ENCODE assay signal across 8 cellular contexts in the genomic region with DNA sequence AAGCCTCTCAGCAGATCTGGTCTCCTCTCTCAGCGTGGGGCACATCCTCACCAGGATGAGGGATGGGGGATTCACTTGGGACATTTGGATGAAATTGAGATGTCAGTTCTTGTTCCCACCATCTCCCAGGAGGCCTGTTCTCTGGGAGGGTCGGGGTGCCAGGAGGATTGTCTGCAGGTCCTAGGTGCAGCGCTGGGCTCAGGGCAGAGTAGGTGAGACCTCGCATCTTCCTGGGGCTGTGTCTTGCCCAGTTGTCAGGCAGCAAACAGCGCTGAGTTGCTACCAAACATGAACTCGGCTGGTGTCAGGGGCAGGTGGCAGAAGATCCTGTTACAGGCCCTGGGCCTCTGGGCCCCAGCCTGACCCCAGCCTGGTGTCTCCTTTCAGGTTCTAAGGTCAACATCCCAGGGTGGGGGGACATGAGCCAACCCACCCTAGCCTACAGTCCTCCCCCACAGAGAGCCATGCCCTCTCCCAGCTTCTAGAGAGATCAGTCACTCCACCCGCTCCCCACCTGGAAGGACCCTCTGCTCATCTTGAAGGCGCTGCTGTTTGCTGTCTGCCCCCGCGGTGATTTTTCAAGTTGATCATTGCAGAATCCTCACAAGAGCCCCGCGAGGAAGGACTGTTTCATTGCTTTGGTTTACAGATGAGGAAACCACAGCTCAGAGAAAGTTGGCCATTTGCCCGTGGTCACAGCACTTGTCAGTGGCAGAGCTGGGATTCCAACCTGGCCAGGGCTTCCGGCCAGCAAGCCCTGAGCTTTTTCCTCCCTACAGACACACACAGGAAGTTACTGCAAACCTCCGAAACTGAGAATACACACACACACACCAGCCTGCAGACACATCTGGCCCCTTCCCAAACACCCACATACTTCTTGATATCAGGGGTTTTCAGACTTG.
DNase-seq lines count a peak whose midpoint lies in the region; ATAC-seq and TF ChIP-seq lines count a peak whose summit lies in the region.

No MANE protein-coding gene starts in this region.

- H3K36me3 ChIP-seq in OCI-LY1 (ENCODE audit: insufficient read depth, low read length): peaks cover 44% of the 10 kb centered on the region; the same call in 1 of the 2 replicates

- H3K9ac ChIP-seq in OCI-LY1 (ENCODE audit: low read length): no peak overlapping the region

- peak; percentile 77 for DNase-seq in SIG-M5 treated with dmso at 0.1 percent for 504 hours (lab: John Stamatoyannopoulos, UW; ENCODE audit: unreplicated experiment)
- DNase-seq in SIG-M5 (lab: John Stamatoyannopoulos, UW): no peak
- peak; percentile 78 for DNase-seq in amniotic epithelial cell (ENCODE audit: low read depth)
- peak; percentile 96 for DNase-seq in iris pigment epithelial cell (ENCODE audit: low read depth)
- DNase-seq in stimulated activated CD4-positive, alpha-beta T cell treated with anti-CD3 and anti-CD28 coated beads, TNF-alpha, amount 100 ng/mL, for 48 hours (ENCODE audit: low read depth in 3 of 3): peak; percentile 7 to 27 (median 17)

- no peaks in the 10 kb centered on the region for H3K9me2 ChIP-seq in OCI-LY1 (ENCODE audit: low read depth, low read length)

- H3K79me2 ChIP-seq in OCI-LY1 (ENCODE audit: insufficient read depth, low read length): no peaks in the 10 kb centered on the region

- H3K27me3 ChIP-seq in OCI-LY1 (ENCODE audit: insufficient read depth, low read length): no peaks in the 10 kb centered on the region

- no peak overlapping the region for H3K4me3 ChIP-seq in OCI-LY1 (ENCODE audit: low read depth, low read length, poor library complexity, severe bottlenecking)

- no peaks in the 10 kb centered on the region for H3K9me3 ChIP-seq in OCI-LY1 (ENCODE audit: low read length)

- no peak for TF ChIP-seq CTCF in OCI-LY1 (IDR thresholded peaks at IDR 0.05; ENCODE audit: low read length)

- H2AFZ ChIP-seq in OCI-LY1 (ENCODE audit: low read length): no peak overlapping the region

- H4K20me1 ChIP-seq in OCI-LY1 (ENCODE audit: insufficient read depth, low read length): no peaks in the 10 kb centered on the region

- H3K27ac ChIP-seq in OCI-LY1 (ENCODE audit: low read depth, low read length, poor library complexity, severe bottlenecking): peak overlapping the region; percentile 36

- ATAC-seq in HG02763 (IDR thresholded peaks at IDR 0.05; ENCODE audit: unreplicated experiment) (peak; percentile 78), HG03097 (IDR thresholded peaks at IDR 0.05; ENCODE audit: low FRiP score, unreplicated experiment) (no peak)

- no peaks in the 10 kb centered on the region for H3F3A ChIP-seq in OCI-LY1 (ENCODE audit: insufficient read depth, low read length)

- peaks cover 20% of the 10 kb centered on the region for H3K4me1 ChIP-seq in OCI-LY1 (ENCODE audit: insufficient read depth, low read length, severe bottlenecking)

- H3K4me2 ChIP-seq in OCI-LY1 (ENCODE audit: low read length): no peak overlapping the region
